17 cellular contexts compared by ENCODE assay signal in the genomic region with DNA sequence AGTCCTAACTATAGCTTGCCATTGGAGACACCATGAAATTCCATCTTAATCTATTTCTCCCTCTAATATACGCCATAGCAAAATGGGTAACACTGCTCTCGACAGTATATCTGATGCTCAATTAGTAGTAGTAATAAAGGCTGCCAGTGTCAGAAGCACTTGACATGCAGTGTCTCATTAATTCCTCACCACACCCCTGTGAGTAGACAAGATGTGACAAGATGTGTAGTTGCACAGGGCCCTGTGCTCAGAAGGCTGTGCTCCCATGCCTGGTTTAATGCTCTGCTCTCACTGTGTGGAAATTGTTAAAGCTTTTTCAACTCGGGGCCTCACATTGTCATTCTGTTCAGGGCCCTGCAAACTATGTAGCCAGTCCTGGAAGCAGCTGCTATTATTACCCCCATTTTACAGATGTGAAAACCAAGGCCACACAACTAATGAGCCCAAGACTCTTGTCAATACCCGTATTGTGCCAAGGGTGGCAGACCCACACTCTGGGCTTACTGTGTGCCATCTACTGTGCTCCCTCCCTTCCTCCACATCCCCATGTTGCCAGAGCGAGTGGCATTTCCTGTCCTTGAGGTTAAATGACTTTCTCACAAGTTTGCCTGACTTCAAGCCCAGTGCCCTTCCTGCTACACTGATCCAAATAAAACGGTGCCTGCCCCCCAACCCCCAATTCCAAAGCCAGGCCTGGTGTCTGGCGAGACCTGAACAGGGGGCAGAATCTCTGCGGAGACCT.
DNase-seq lines count a peak whose midpoint lies in the region; ATAC-seq and TF ChIP-seq lines count a peak whose summit lies in the region.
"Had no signal": no experiment of that assay in that cellular context is flagged by ENCODE, and none has a peak within 500 bp of the region (broad histone marks: within the 10 kb centered on the region; RNA-seq: fewer than 3 reads in every experiment).

No MANE protein-coding gene starts in this region.

- peaks cover 0 to 4% of the 10 kb centered on the region in 2 donors for H3K27me3 Mint-ChIP-seq in natural killer cell treated with Interleukin-12 subunit alpha and Interleukin-12 subunit beta and Interleukin-15 and Interleukin-18, amount 100 ng/mL, for 72 hours

- ATAC-seq in natural killer cell treated with Interleukin-12 subunit alpha and Interleukin-12 subunit beta and Interleukin-15 and Interleukin-18, amount 100 ng/mL, for 72 hours, result peak in 1 of 2 donors; percentile 37
- ATAC-seq in left cardiac atrium, result no peak
- ATAC-seq: heart left ventricle had no signal

- H3K27me3 ChIP-seq in GM06990 (replicated peaks; ENCODE audit: control insufficient read depth, insufficient read depth, low read length), result no peaks in the 10 kb centered on the region
- H3K27me3 ChIP-seq: neural progenitor cell had no signal

- no peak for TF ChIP-seq CTCF in GM06990 (IDR thresholded peaks at IDR 0.05; ENCODE audit: insufficient read depth, low read length, poor library complexity, severe bottlenecking)

- H3K27ac ChIP-seq in angular gyrus (ENCODE audit: low read depth, low read length), result peak overlapping the region; percentile 10
- H3K27ac ChIP-seq: esophagus muscularis mucosa, heart left ventricle, neural progenitor cell had no signal

- H3K27ac Mint-ChIP-seq in natural killer cell treated with Interleukin-12 subunit alpha and Interleukin-12 subunit beta and Interleukin-15 and Interleukin-18, amount 100 ng/mL, for 72 hours, result peak overlapping the region; percentile 62 to 81
- H3K27ac Mint-ChIP-seq: B cell, neural progenitor cell had no signal

- intact Hi-C loops in left cardiac atrium (cut with DNase I), result no loop called here

- DNase-seq in GM06990 (ENCODE audit: extremely low read depth, insufficient read length) (peak; percentile 36), NCI-H69 (lab: John Stamatoyannopoulos, UW) (peak; percentile 86), KBM-7 (no peak), SIG-M5 (lab: John Stamatoyannopoulos, UW) (no peak), left cardiac atrium (no peak)
- DNase-seq in natural killer cell treated with Interleukin-12 subunit alpha and Interleukin-12 subunit beta and Interleukin-15 and Interleukin-18, amount 100 ng/mL, for 72 hours (ENCODE audit: low spot score), result no peak
- DNase-seq: activated B cell treated with CpG ODN at 0.5 μM for 24 hours, activated T-cell treated with anti-CD3 and anti-CD28 coated beads for 4 hours, DMS79, GOT3, heart left ventricle, NCI-H2081, NCI-H774 had no signal

- H3K4me3 ChIP-seq in GM06990 (replicated peaks; ENCODE audit: low read depth, low read length), result no peak overlapping the region
- H3K4me3 ChIP-seq: esophagus muscularis mucosa, heart left ventricle, neural progenitor cell had no signal

- peak overlapping the region; percentile 59 for H3K4me3 Mint-ChIP-seq in natural killer cell treated with Interleukin-12 subunit alpha and Interleukin-12 subunit beta and Interleukin-15 and Interleukin-18, amount 100 ng/mL, for 72 hours
- H3K4me3 Mint-ChIP-seq: activated B cell treated with CpG ODN at 0.5 μM for 24 hours, B cell, neural progenitor cell had no signal

- peaks cover 36 to 40% of the 10 kb centered on the region in 2 donors for H3K4me1 Mint-ChIP-seq in natural killer cell treated with Interleukin-12 subunit alpha and Interleukin-12 subunit beta and Interleukin-15 and Interleukin-18, amount 100 ng/mL, for 72 hours (ENCODE audit: low read depth in 2 of 2)

- H3K9me3 Mint-ChIP-seq in natural killer cell treated with Interleukin-12 subunit alpha and Interleukin-12 subunit beta and Interleukin-15 and Interleukin-18, amount 100 ng/mL, for 72 hours, result no peaks in the 10 kb centered on the region
- H3K9me3 Mint-ChIP-seq: activated B cell treated with CpG ODN at 0.5 μM for 24 hours, neural progenitor cell had no signal

- H3K36me3 Mint-ChIP-seq in natural killer cell treated with Interleukin-12 subunit alpha and Interleukin-12 subunit beta and Interleukin-15 and Interleukin-18, amount 100 ng/mL, for 72 hours, result no peaks in the 10 kb centered on the region
- H3K36me3 Mint-ChIP-seq: neural progenitor cell had no signal

- in situ Hi-C loops in KBM-7 (cut with MboI; ENCODE audit: low pct_unique_long_range_greater_than_20kb, low sequenced_read_pairs), result no loop called here

- no peaks in the 10 kb centered on the region for H3K36me3 ChIP-seq in GM06990 (ENCODE audit: control insufficient read depth, insufficient read depth, low read length)
- H3K36me3 ChIP-seq: esophagus muscularis mucosa, heart left ventricle, neural progenitor cell had no signal

Comparison
In these comparisons a context has a peak if more than half of its experiments do, and no peak if none do; other contexts are left out.
1. DNase-seq: peak in GM06990 (single experiment) and NCI-H69 (single experiment); none in natural killer cell treated with Interleukin-12 subunit alpha and Interleukin-12 subunit beta and Interleukin-15 and Interleukin-18, amount 100 ng/mL, for 72 hours (single experiment), KBM-7 (single experiment), SIG-M5 (single experiment) and left cardiac atrium (single experiment).